ENCODE assay signal across 1 cellular context in genomic region chr2:159285929-159286708, GRCh38.
TF ChIP-seq lines count a peak whose summit lies in the region.

Gene WDSUB1, minus strand, starts transcription at chr2:159286703. Its CDS starts 3,634 bp downstream, at chr2:159283069.

TF ChIP-seq in HepG2, 621 proteins besides CTCF, POLR2A, EP300 and RAD21 (continued from another document and continues in another):
- TF ChIP-seq NR0B2 (CRISPR knock-in tag; IDR thresholded peaks at IDR 0.05): peak; percentile 71; the same call in 1 of the 2 replicates
- peak; percentile 55; the same call in 1 of the 2 replicates for TF ChIP-seq E2F1 (CRISPR knock-in tag; IDR thresholded peaks at IDR 0.05)
- TF ChIP-seq NRL (CRISPR knock-in tag; IDR thresholded peaks at IDR 0.05; ENCODE audit: borderline replicate concordance): peak; percentile 87
- TF ChIP-seq ZSCAN22 (CRISPR knock-in tag; IDR thresholded peaks at IDR 0.05): 0 out of 2 replicates have a peak, but pooled peaks have one; percentile 84
- TF ChIP-seq BRF2 (CRISPR knock-in tag; IDR thresholded peaks at IDR 0.05): peak; percentile 96
- TF ChIP-seq CREB3 (CRISPR knock-in tag; IDR thresholded peaks at IDR 0.05): peak; percentile 99
- peak; percentile 93; the same call in 1 of the 2 replicates for TF ChIP-seq BORCS8-MEF2B (CRISPR knock-in tag; IDR thresholded peaks at IDR 0.05)
- no peak for TF ChIP-seq THAP9 (CRISPR knock-in tag; IDR thresholded peaks at IDR 0.05; ENCODE audit: borderline replicate concordance)
- TF ChIP-seq ZBTB34 (CRISPR knock-in tag; IDR thresholded peaks at IDR 0.05): peak; percentile 88
- TF ChIP-seq MYC (CRISPR knock-in tag; IDR thresholded peaks at IDR 0.05; ENCODE audit: borderline replicate concordance): peak; percentile 51
- TF ChIP-seq TEAD3 (CRISPR knock-in tag; optimal IDR thresholded peaks at IDR 0.05; ENCODE audit: borderline replicate concordance): no peak
- TF ChIP-seq HMGA1 (CRISPR knock-in tag; conservative IDR thresholded peaks at IDR 0.05): no peak
- TF ChIP-seq ZNF383 (CRISPR knock-in tag; IDR thresholded peaks at IDR 0.05; ENCODE audit: borderline replicate concordance): no peak
- no peak; the same call in 1 of the 2 replicates for TF ChIP-seq ZSCAN25 (CRISPR knock-in tag; IDR thresholded peaks at IDR 0.05)
- TF ChIP-seq KMT2B (CRISPR knock-in tag; IDR thresholded peaks at IDR 0.05): peak; percentile 54; the same call in 1 of the 2 replicates
- TF ChIP-seq PHB2 (IDR thresholded peaks at IDR 0.05; ENCODE audit: partially characterized antibody): no peak
- TF ChIP-seq, protein P1, sequence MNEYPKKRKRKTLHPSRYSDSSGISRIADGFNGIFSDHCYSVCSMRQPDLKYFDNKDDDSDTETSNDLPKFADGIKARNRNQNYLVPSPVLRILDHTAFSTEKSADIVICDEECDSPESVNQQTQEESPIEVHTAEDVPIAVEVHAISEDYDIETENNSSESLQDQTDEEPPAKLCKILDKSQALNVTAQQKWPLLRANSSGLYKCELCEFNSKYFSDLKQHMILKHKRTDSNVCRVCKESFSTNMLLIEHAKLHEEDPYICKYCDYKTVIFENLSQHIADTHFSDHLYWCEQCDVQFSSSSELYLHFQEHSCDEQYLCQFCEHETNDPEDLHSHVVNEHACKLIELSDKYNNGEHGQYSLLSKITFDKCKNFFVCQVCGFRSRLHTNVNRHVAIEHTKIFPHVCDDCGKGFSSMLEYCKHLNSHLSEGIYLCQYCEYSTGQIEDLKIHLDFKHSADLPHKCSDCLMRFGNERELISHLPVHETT (CRISPR knock-in tag; conservative IDR thresholded peaks at IDR 0.05): peak; percentile 23; the same call in 1 of the 2 replicates
- peak; percentile 43; the same call in 1 of the 2 replicates for TF ChIP-seq ZNF34 (CRISPR knock-in tag; IDR thresholded peaks at IDR 0.05; ENCODE audit: borderline replicate concordance)
- no peak for TF ChIP-seq AGO1 (IDR thresholded peaks at IDR 0.05; ENCODE audit: low read depth, low read length, poor library complexity, severe bottlenecking)
- peak; percentile 2; the same call in 1 of the 2 replicates for TF ChIP-seq IRF2 (CRISPR knock-in tag; IDR thresholded peaks at IDR 0.05)
- TF ChIP-seq, protein P2, sequence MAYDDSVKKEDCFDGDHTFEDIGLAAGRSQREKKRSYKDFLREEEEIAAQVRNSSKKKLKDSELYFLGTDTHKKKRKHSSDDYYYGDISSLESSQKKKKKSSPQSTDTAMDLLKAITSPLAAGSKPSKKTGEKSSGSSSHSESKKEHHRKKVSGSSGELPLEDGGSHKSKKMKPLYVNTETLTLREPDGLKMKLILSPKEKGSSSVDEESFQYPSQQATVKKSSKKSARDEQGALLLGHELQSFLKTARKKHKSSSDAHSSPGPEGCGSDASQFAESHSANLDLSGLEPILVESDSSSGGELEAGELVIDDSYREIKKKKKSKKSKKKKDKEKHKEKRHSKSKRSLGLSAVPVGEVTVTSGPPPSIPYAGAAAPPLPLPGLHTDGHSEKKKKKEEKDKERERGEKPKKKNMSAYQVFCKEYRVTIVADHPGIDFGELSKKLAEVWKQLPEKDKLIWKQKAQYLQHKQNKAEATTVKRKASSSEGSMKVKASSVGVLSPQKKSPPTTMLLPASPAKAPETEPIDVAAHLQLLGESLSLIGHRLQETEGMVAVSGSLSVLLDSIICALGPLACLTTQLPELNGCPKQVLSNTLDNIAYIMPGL (CRISPR knock-in tag; IDR thresholded peaks at IDR 0.05; ENCODE audit: borderline replicate concordance in 1 of 2, low read depth in 1 of 2): peak; percentile 47 to 69; a peak in 3 of 4 replicates
- TF ChIP-seq FOXK1 (CRISPR knock-in tag; IDR thresholded peaks at IDR 0.05; ENCODE audit: borderline replicate concordance, low read depth): 0 out of 2 replicates have a peak, but pooled peaks have one; percentile 10
- TF ChIP-seq ZNF775 (CRISPR knock-in tag; IDR thresholded peaks at IDR 0.05; ENCODE audit: borderline replicate concordance): no peak
- peak; percentile 88 for TF ChIP-seq ZNF777 (CRISPR knock-in tag; IDR thresholded peaks at IDR 0.05)
- TF ChIP-seq ZNF768 (CRISPR knock-in tag; IDR thresholded peaks at IDR 0.05): peak; percentile 64; the same call in 1 of the 2 replicates
- peak; percentile 97 for TF ChIP-seq DNMT1 (CRISPR knock-in tag; IDR thresholded peaks at IDR 0.05)
- TF ChIP-seq SIN3B (IDR thresholded peaks at IDR 0.05; ENCODE audit: low read length): no peak
- 0 out of 2 replicates have a peak, but pooled peaks have one; percentile 6 for TF ChIP-seq THRA (CRISPR knock-in tag; IDR thresholded peaks at IDR 0.05; ENCODE audit: borderline replicate concordance)
- TF ChIP-seq MED13 (CRISPR knock-in tag; IDR thresholded peaks at IDR 0.05): no peak; the same call in 1 of the 2 replicates
- peak; percentile 90 for TF ChIP-seq REL (CRISPR knock-in tag; conservative IDR thresholded peaks at IDR 0.05)
- no peak; the same call in 1 of the 2 replicates for TF ChIP-seq SP2 (CRISPR knock-in tag; IDR thresholded peaks at IDR 0.05)
- TF ChIP-seq ZNF652 (CRISPR knock-in tag; IDR thresholded peaks at IDR 0.05; ENCODE audit: borderline replicate concordance, low read depth): no peak
- peak; percentile 36; the same call in 1 of the 2 replicates for TF ChIP-seq MYNN (CRISPR knock-in tag; IDR thresholded peaks at IDR 0.05; ENCODE audit: low read depth)
- TF ChIP-seq, protein P3, sequence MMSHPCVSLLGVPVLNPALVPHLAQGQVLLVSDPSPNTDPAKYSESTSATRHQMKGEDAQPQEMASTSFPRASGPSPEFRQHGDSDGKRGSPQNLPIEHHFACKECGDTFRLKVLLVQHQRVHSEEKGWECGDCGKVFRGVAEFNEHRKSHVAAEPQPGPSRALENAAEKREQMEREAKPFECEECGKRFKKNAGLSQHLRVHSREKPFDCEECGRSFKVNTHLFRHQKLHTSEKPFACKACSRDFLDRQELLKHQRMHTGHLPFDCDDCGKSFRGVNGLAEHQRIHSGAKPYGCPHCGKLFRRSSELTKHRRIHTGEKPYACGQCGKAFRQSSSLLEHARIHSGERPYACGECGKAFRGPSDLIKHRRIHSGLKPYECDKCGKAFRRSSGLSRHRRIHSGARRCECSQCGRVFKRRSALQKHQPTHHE (CRISPR knock-in tag; IDR thresholded peaks at IDR 0.05; ENCODE audit: borderline replicate concordance): 0 out of 2 replicates have a peak, but pooled peaks have one; percentile 17
- peak; percentile 61; the same call in 1 of the 2 replicates for TF ChIP-seq XBP1 (CRISPR knock-in tag; IDR thresholded peaks at IDR 0.05)
- no peak for TF ChIP-seq ZNF660 (CRISPR knock-in tag; IDR thresholded peaks at IDR 0.05; ENCODE audit: borderline replicate concordance, low read depth)
- TF ChIP-seq FIP1L1 (IDR thresholded peaks at IDR 0.05; ENCODE audit: borderline replicate concordance, insufficient read depth, low read depth, low read length): no peak
- TF ChIP-seq NFYB (CRISPR knock-in tag; IDR thresholded peaks at IDR 0.05): no peak; the same call in 1 of the 2 replicates
- TF ChIP-seq PAWR (CRISPR knock-in tag; IDR thresholded peaks at IDR 0.05; ENCODE audit: borderline replicate concordance): peak; percentile 93; the same call in 1 of the 2 replicates
- TF ChIP-seq SMAD1 (CRISPR knock-in tag; IDR thresholded peaks at IDR 0.05; ENCODE audit: borderline replicate concordance, low read depth): peak; percentile 64; the same call in 1 of the 2 replicates
- no peak for TF ChIP-seq BCLAF1 (IDR thresholded peaks at IDR 0.05)
- peak; percentile 98 for TF ChIP-seq BHLHE40 (IDR thresholded peaks at IDR 0.05; ENCODE audit: low read length)
- no peak for TF ChIP-seq MBD4 (IDR thresholded peaks at IDR 0.05; ENCODE audit: borderline replicate concordance, low read length)
- TF ChIP-seq FLYWCH1 (CRISPR knock-in tag; IDR thresholded peaks at IDR 0.05): peak; percentile 94
- TF ChIP-seq ELF3 (CRISPR knock-in tag; IDR thresholded peaks at IDR 0.05): peak; percentile 70; the same call in 1 of the 2 replicates
